Comparison of ENCODE assay signal across 1 cellular context in genomic region chr6:39938773-39939381, GRCh38.
TF ChIP-seq lines count a peak whose summit lies in the region.

No MANE protein-coding gene starts in this region.

TF ChIP-seq in K562, 482 proteins besides CTCF, POLR2A, EP300 and RAD21 (continued from another document):
- no peak for TF ChIP-seq E2F5 (CRISPR knock-in tag; IDR thresholded peaks at IDR 0.05)
- peak; percentile 37; the same call in 1 of the 2 replicates for TF ChIP-seq CEBPB (tag; IDR thresholded peaks at IDR 0.05)
- TF ChIP-seq ZNF695 (CRISPR knock-in tag; IDR thresholded peaks at IDR 0.05): no peak
- TF ChIP-seq, protein P1, sequence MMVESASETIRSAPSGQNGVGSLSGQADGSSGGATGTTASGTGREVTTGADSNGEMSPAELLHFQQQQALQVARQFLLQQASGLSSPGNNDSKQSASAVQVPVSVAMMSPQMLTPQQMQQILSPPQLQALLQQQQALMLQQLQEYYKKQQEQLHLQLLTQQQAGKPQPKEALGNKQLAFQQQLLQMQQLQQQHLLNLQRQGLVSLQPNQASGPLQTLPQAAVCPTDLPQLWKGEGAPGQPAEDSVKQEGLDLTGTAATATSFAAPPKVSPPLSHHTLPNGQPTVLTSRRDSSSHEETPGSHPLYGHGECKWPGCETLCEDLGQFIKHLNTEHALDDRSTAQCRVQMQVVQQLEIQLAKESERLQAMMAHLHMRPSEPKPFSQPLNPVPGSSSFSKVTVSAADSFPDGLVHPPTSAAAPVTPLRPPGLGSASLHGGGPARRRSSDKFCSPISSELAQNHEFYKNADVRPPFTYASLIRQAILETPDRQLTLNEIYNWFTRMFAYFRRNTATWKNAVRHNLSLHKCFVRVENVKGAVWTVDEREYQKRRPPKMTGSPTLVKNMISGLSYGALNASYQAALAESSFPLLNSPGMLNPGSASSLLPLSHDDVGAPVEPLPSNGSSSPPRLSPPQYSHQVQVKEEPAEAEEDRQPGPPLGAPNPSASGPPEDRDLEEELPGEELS (CRISPR knock-in tag; IDR thresholded peaks at IDR 0.05; ENCODE audit: borderline replicate concordance): no peak
- TF ChIP-seq KDM1A (IDR thresholded peaks at IDR 0.05): no peak
- no peak for TF ChIP-seq ZNF212 (CRISPR knock-in tag; IDR thresholded peaks at IDR 0.05)
- TF ChIP-seq PBX2 (CRISPR knock-in tag; IDR thresholded peaks at IDR 0.05; ENCODE audit: low read depth): no peak
- peak; percentile 40; the same call in 1 of the 2 replicates for TF ChIP-seq PBX2 (tag; conservative IDR thresholded peaks at IDR 0.05; ENCODE audit: low read depth)
- TF ChIP-seq MCM5 (IDR thresholded peaks at IDR 0.05; ENCODE audit: low read depth): no peak
- peak; percentile 48; the same call in 1 of the 2 replicates for TF ChIP-seq ZNF76 (CRISPR knock-in tag; IDR thresholded peaks at IDR 0.05; ENCODE audit: borderline replicate concordance)
- TF ChIP-seq, protein P2, sequence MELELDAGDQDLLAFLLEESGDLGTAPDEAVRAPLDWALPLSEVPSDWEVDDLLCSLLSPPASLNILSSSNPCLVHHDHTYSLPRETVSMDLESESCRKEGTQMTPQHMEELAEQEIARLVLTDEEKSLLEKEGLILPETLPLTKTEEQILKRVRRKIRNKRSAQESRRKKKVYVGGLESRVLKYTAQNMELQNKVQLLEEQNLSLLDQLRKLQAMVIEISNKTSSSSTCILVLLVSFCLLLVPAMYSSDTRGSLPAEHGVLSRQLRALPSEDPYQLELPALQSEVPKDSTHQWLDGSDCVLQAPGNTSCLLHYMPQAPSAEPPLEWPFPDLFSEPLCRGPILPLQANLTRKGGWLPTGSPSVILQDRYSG (tag; conservative IDR thresholded peaks at IDR 0.05; ENCODE audit: low read depth): peak; percentile 86
- TF ChIP-seq SMAD4 (CRISPR knock-in tag; conservative IDR thresholded peaks at IDR 0.05): peak; percentile 70
- TF ChIP-seq ZBTB49 (CRISPR knock-in tag; IDR thresholded peaks at IDR 0.05; ENCODE audit: borderline replicate concordance): no peak
- no peak for TF ChIP-seq CREBBP (IDR thresholded peaks at IDR 0.05; ENCODE audit: low read depth, low read length)
- no peak for TF ChIP-seq NR2C2 (CRISPR knock-in tag; IDR thresholded peaks at IDR 0.05)
- TF ChIP-seq NR2C2 (tag; IDR thresholded peaks at IDR 0.05): peak; percentile 12; the same call in 1 of the 2 replicates
- TF ChIP-seq HDGF (IDR thresholded peaks at IDR 0.05): no peak
- 0 out of 6 replicates have a peak, but pooled peaks of 1 of the 3 experiments have one; percentile 43 for TF ChIP-seq ZBTB11 (CRISPR knock-in tag; IDR thresholded peaks at IDR 0.05)
- TF ChIP-seq CXXC5 (CRISPR knock-in tag; IDR thresholded peaks at IDR 0.05): peak; percentile 60
- TF ChIP-seq BACH1 (tag; IDR thresholded peaks at IDR 0.05): peak; percentile 48; the same call in 1 of the 2 replicates
- no peak for TF ChIP-seq ZNF518B (CRISPR knock-in tag; IDR thresholded peaks at IDR 0.05)
- 0 out of 2 replicates have a peak, but pooled peaks have one; percentile 57 for TF ChIP-seq GTF2E2 (tag; IDR thresholded peaks at IDR 0.05)
